Comparison of ENCODE assay signal across 8 cellular contexts in genomic region chr19:33193864-33194362, GRCh38. TPM values are rescaled to one million over a fixed set of nuclear protein-coding genes. Genes with fewer than 3 reads are reported as not detected.
DNase-seq lines count a peak whose midpoint lies in the region; ATAC-seq and TF ChIP-seq lines count a peak whose summit lies in the region.

A gene with protein sequence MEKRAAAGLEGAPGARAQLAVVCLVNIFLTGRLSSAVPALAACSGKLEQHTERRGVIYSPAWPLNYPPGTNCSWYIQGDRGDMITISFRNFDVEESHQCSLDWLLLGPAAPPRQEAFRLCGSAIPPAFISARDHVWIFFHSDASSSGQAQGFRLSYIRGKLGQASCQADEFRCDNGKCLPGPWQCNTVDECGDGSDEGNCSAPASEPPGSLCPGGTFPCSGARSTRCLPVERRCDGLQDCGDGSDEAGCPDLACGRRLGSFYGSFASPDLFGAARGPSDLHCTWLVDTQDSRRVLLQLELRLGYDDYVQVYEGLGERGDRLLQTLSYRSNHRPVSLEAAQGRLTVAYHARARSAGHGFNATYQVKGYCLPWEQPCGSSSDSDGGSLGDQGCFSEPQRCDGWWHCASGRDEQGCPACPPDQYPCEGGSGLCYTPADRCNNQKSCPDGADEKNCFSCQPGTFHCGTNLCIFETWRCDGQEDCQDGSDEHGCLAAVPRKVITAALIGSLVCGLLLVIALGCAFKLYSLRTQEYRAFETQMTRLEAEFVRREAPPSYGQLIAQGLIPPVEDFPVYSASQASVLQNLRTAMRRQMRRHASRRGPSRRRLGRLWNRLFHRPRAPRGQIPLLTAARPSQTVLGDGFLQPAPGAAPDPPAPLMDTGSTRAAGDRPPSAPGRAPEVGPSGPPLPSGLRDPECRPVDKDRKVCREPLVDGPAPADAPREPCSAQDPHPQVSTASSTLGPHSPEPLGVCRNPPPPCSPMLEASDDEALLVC (plus strand): TSS chr19:33194330. CDS start chr19:33194786, 456 bp downstream.

- peaks cover 2% of the 10 kb centered on the region; the same call in 1 of the 2 replicates for H3K4me1 ChIP-seq in iPS DF 6.9 (ENCODE audit: control insufficient read depth, insufficient read depth, low read length)
- peaks cover 4% of the 10 kb centered on the region for H3K4me1 ChIP-seq in rectal smooth muscle tissue (ENCODE audit: control insufficient read depth, insufficient read depth, low read length)

- H3K4me3 Mint-ChIP-seq in Calu3 (ENCODE audit: low read depth, unreplicated experiment) = peak within 1 kb of the TSS; percentile 66

- DNase-seq in Calu3 (no peak), NCI-H1092 treated with DMSO at 0.1 percent for 48 hours (lab: John Stamatoyannopoulos, UW) (peak; percentile 27), anterior cingulate cortex (lab: John Stamatoyannopoulos, UW) (peak in 35 of 58 donors; percentile 11 to 72 (median 42)), iPS DF 6.9 (ENCODE audit: low read depth, low spot score) (no peak), T-helper 1 cell (no peak)

- no peak within 1 kb of the TSS for H3K9ac ChIP-seq in rectal smooth muscle tissue (ENCODE audit: low read length)

- no peaks in the 10 kb centered on the region for H3K4me1 Mint-ChIP-seq in Calu3 (ENCODE audit: low read depth, unreplicated experiment)

- peak within 1 kb of the TSS; percentile 72; the same call in 1 of the 2 replicates for H3K4me3 ChIP-seq in iPS DF 6.9 (ENCODE audit: low read length)
- peak within 1 kb of the TSS; percentile 60 for H3K4me3 ChIP-seq in rectal smooth muscle tissue (ENCODE audit: low read length)

- no peaks in the 10 kb centered on the region for H3K9me3 Mint-ChIP-seq in Calu3 (ENCODE audit: low read depth, unreplicated experiment)

- H3K27me3 ChIP-seq in iPS DF 6.9 (ENCODE audit: control insufficient read depth, insufficient read depth, low read length) (peaks cover 5% of the 10 kb centered on the region; the same call in 1 of the 2 replicates), rectal smooth muscle tissue (ENCODE audit: control insufficient read depth, insufficient read depth, low read length) (no peaks in the 10 kb centered on the region)

- H3K9me3 ChIP-seq in iPS DF 6.9 (ENCODE audit: control insufficient read depth, insufficient read depth, low read length) = no peaks in the 10 kb centered on the region

- H3K27ac ChIP-seq in iPS DF 6.9 (ENCODE audit: low read length) (no peak within 1 kb of the TSS), rectal smooth muscle tissue (ENCODE audit: low read depth, low read length) (peak within 1 kb of the TSS; percentile 31)

- H3K27ac Mint-ChIP-seq in Calu3 (ENCODE audit: unreplicated experiment) = no peak within 1 kb of the TSS

- H3K36me3 ChIP-seq in iPS DF 6.9 (ENCODE audit: control insufficient read depth, insufficient read depth, low read length) = no peaks in the 10 kb centered on the region; the same call in 1 of the 2 replicates
- peaks cover 3% of the 10 kb centered on the region for H3K36me3 ChIP-seq in rectal smooth muscle tissue (ENCODE audit: control insufficient read depth, insufficient read depth, low read length)

- TF ChIP-seq CTCF in Calu3 (IDR thresholded peaks at IDR 0.05; ENCODE audit: unreplicated experiment) = no peak

- H3K27me3 Mint-ChIP-seq in Calu3 (ENCODE audit: unreplicated experiment) = peaks cover 88% of the 10 kb centered on the region

- ATAC-seq in GM19324 (IDR thresholded peaks at IDR 0.05; ENCODE audit: low FRiP score, unreplicated experiment) (no peak), HG03439 (IDR thresholded peaks at IDR 0.05; ENCODE audit: unreplicated experiment) (no peak)

- CTCF ChIA-PET in Calu3 (lab: Charles Lee) = interaction anchor here (0.5 to 0.9 kb wide), 2 partner anchors 10 to 161 kb away, joined by 3 read pairs; no protein-coding TSS in a partner anchor

- no TSS peak for BruUV-seq in Calu3 (replicated peaks; lab: Mats Ljungman, UMichigan)

- WGBS in iPS DF 6.9 (ENCODE audit: insufficient coverage, insufficient read length) = no CpG with 5 or more reads among the region's 50 CpGs

- H3K36me3 Mint-ChIP-seq in Calu3 (ENCODE audit: insufficient read depth, unreplicated experiment) = peaks cover 5% of the 10 kb centered on the region

- intact Hi-C loops in Calu3 (cut with micrococcal nuclease; ENCODE audit: unreplicated experiment) = no loop called here

RNA-seq across cellular contexts. Expression of the gene that starts here (rescaled TPM):
- 0.59 and 1.5 TPM in 2 replicates for total RNA-seq in Calu3 (2022)

Comparison
In these comparisons a context has a peak if more than half of its experiments do, and no peak if none do; other contexts are left out.
1. DNase-seq: peak in NCI-H1092 treated with DMSO at 0.1 percent for 48 hours (single experiment) and anterior cingulate cortex (35 of 58); none in Calu3 (single experiment), iPS DF 6.9 (single experiment) and T-helper 1 cell (0 of 5).